ENCODE assay signal across 28 cellular contexts in the genomic region with DNA sequence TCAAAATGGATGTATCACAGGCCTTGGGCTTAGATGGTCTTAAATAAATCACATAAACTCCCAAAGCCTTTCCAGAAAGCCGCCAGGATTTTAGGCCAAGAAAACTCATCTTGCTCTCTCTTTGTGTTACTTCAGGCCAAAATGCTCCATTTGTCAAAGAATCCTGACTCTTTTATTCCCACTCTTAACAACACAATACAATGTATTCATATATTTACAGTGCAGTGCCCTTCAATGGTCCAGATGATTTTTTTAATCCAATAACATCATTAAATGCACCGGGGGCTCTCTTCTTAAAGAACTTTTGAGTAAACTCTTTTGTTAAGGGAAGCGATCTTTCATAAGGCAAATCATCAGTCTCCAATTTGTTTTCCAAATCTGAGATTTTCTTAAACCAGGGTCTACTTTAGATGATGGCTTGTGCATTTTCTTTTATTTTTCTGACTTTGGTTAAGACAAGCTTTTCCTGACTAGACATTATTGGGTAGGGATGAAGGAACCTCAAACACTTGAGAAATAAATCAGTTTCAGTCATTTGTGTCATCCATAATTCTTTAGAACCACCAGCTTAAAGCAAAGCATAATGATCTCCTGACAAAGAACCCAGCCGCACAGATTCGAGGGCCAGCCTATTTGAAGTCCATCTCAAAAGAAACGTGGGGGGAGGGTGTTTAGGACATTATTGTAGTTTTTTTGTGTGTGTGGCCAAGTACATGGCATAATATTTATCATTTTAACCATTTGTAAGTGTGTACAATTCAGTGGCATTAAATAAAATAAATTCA. TPM values are rescaled to one million over a fixed set of nuclear protein-coding genes. Genes with fewer than 3 reads are reported as not detected.
DNase-seq lines count a peak whose midpoint lies in the region; ATAC-seq, FAIRE-seq and TF ChIP-seq lines count a peak whose summit lies in the region.
"Had no signal": no experiment of that assay in that cellular context is flagged by ENCODE, and none has a peak within 500 bp of the region (broad histone marks: within the 10 kb centered on the region; RNA-seq: fewer than 3 reads in every experiment).

No MANE protein-coding gene starts in this region.

- H3K4me3 ChIP-seq in ACC112 (ENCODE audit: low read depth, low read length) (no peak overlapping the region), endodermal cell (ENCODE audit: low read length) (no peak overlapping the region)
- H3K4me3 ChIP-seq: coronary artery, left ventricle myocardium inferior, Peyer's patch, upper lobe of left lung had no signal

- 72 to 83% methylated on average over 3 to 6 of the region's 6 CpGs for WGBS in endodermal cell (ENCODE audit: insufficient coverage in 1 of 2, insufficient read length in 1 of 2), 2 experiments

- H3K27me3 ChIP-seq in ACC112 (ENCODE audit: insufficient read depth, low read length) (no peaks in the 10 kb centered on the region), endodermal cell (ENCODE audit: control insufficient read depth, insufficient read depth, low read length, poor library complexity, severe bottlenecking) (peaks cover 5% of the 10 kb centered on the region)
- H3K27me3 ChIP-seq: Peyer's patch, upper lobe of left lung had no signal

- no peaks in the 10 kb centered on the region for H3K79me2 ChIP-seq in ACC112 (ENCODE audit: control insufficient read depth, insufficient read depth, low read length, unreplicated experiment)

- H3K9me3 Mint-ChIP-seq in endodermal cell (no peaks in the 10 kb centered on the region), nephron progenitor cell (no peaks in the 10 kb centered on the region)
- H3K9me3 Mint-ChIP-seq: activated naive CD4-positive, alpha-beta T cell treated with anti-CD3 and anti-CD28 coated beads, Interleukin-2, amount 50 U/mL, for 72 hours; effector memory CD8-positive, alpha-beta T cell; stimulated activated naive B cell treated with anti-CD40 and anti-IgM and Interleukin-4, amounts not matched to agents 10 μg/mL and 1 μg/mL and 100 μg/mL, for 72 hours had no signal

- no peak for ATAC-seq in GM21515 (IDR thresholded peaks at IDR 0.05; ENCODE audit: unreplicated experiment)
- ATAC-seq: effector memory CD8-positive, alpha-beta T cell had no signal

- H3K4me3 Mint-ChIP-seq in endodermal cell: peak overlapping the region; percentile 30
- H3K4me3 Mint-ChIP-seq in nephron progenitor cell: no peak overlapping the region
- H3K4me3 Mint-ChIP-seq: CD14-positive monocyte; effector memory CD8-positive, alpha-beta T cell; stimulated activated naive B cell treated with anti-CD40 and anti-IgM and Interleukin-4, amounts not matched to agents 10 μg/mL and 1 μg/mL and 100 μg/mL, for 72 hours had no signal

- H3K27me3 Mint-ChIP-seq in endodermal cell (ENCODE audit: insufficient read depth) (peaks cover 47% of the 10 kb centered on the region), nephron progenitor cell (ENCODE audit: low read depth, poor library complexity) (peaks cover 5% of the 10 kb centered on the region)

- H3K9me3 ChIP-seq in endodermal cell (ENCODE audit: control insufficient read depth, low read length): no peaks in the 10 kb centered on the region
- H3K9me3 ChIP-seq: Caco-2, left ventricle myocardium inferior, Peyer's patch, upper lobe of left lung had no signal

- H3K36me3 Mint-ChIP-seq in endodermal cell (ENCODE audit: low read depth) (no peaks in the 10 kb centered on the region), nephron progenitor cell (ENCODE audit: low read depth) (no peaks in the 10 kb centered on the region)
- H3K36me3 Mint-ChIP-seq: activated naive CD4-positive, alpha-beta T cell treated with anti-CD3 and anti-CD28 coated beads, Interleukin-2, amount 50 U/mL, for 72 hours; CD14-positive monocyte; stimulated activated naive B cell treated with anti-CD40 and anti-IgM and Interleukin-4, amounts not matched to agents 10 μg/mL and 1 μg/mL and 100 μg/mL, for 72 hours had no signal

- no peak overlapping the region for H2AFZ ChIP-seq in ACC112 (ENCODE audit: low read length, unreplicated experiment)

- peaks cover 28% of the 10 kb centered on the region for H3K4me1 Mint-ChIP-seq in endodermal cell
- H3K4me1 Mint-ChIP-seq in nephron progenitor cell: peaks cover 49% of the 10 kb centered on the region
- H3K4me1 Mint-ChIP-seq: stimulated activated naive B cell treated with anti-CD40 and anti-IgM and Interleukin-4, amounts not matched to agents 10 μg/mL and 1 μg/mL and 100 μg/mL, for 72 hours had no signal

- peaks cover 52% of the 10 kb centered on the region for H3K4me1 ChIP-seq in ACC112 (ENCODE audit: control insufficient read depth, insufficient read depth, low read length, unreplicated experiment)
- peaks cover 4% of the 10 kb centered on the region for H3K4me1 ChIP-seq in endodermal cell (ENCODE audit: control insufficient read depth, insufficient read depth, low read length)
- H3K4me1 ChIP-seq: left ventricle myocardium inferior, Peyer's patch, upper lobe of left lung had no signal

- H3K27ac ChIP-seq in ACC112 (ENCODE audit: low read depth, low read length) (peak overlapping the region; percentile 59), endodermal cell (ENCODE audit: low read depth, low read length) (peak overlapping the region; percentile 87)
- H3K27ac ChIP-seq: coronary artery, left ventricle myocardium inferior, Peyer's patch, upper lobe of left lung had no signal

- peak overlapping the region; percentile 81 for H3K27ac Mint-ChIP-seq in endodermal cell
- H3K27ac Mint-ChIP-seq in nephron progenitor cell: peak overlapping the region; percentile 22
- H3K27ac Mint-ChIP-seq: activated naive CD4-positive, alpha-beta T cell treated with anti-CD3 and anti-CD28 coated beads, Interleukin-2, amount 50 U/mL, for 72 hours; CD14-positive monocyte; stimulated activated naive B cell treated with anti-CD40 and anti-IgM and Interleukin-4, amounts not matched to agents 10 μg/mL and 1 μg/mL and 100 μg/mL, for 72 hours had no signal

- H3K9ac ChIP-seq in endodermal cell (ENCODE audit: extremely low read depth, low read length, poor library complexity, severe bottlenecking): no peak overlapping the region

- DNase-seq in endodermal cell (no peak), nephron progenitor cell (no peak), NCI-H2171 treated with DMSO at 0.1 percent for 48 hours (lab: John Stamatoyannopoulos, UW) (no peak), NCI-H748 (lab: John Stamatoyannopoulos, UW; ENCODE audit: unreplicated experiment) (no peak), HuH-7.5 (ENCODE audit: low spot score) (no peak)
- DNase-seq: activated effector memory CD4-positive, alpha-beta T cell treated with Interleukin-2 at 50 U/mL for 16 hours; effector memory CD8-positive, alpha-beta T cell; glutamatergic neuron; NCI-H2227 treated with DMSO at 0.1 percent for 48 hours; SIG-M5; stimulated activated naive B cell treated with anti-CD40 and anti-IgM and Interleukin-4, amounts not matched to agents 10 μg/mL and 1 μg/mL and 100 μg/mL, for 72 hours had no signal

- H3K36me3 ChIP-seq in ACC112 (ENCODE audit: insufficient read depth, low read length) (no peaks in the 10 kb centered on the region), endodermal cell (ENCODE audit: control insufficient read depth, insufficient read depth, low read length) (no peaks in the 10 kb centered on the region)
- H3K36me3 ChIP-seq: left ventricle myocardium inferior, Peyer's patch, upper lobe of left lung had no signal

- FAIRE-seq in TTC549 (lab: Jason Lieb, UNC): peak; percentile 83
- FAIRE-seq: keratinocyte had no signal

- no peak for TF ChIP-seq CTCF in endodermal cell (conservative IDR thresholded peaks at IDR 0.05)
- TF ChIP-seq CTCF in nephron progenitor cell (IDR thresholded peaks at IDR 0.05): no peak

RNA-seq across cellular contexts. Expression of gene TCP11, which starts 6.2 kb away (rescaled TPM):
- total RNA-seq in endodermal cell: not detected
- polyA plus RNA-seq in endodermal cell (2013, experiment 1 of 2): 1.1 TPM
- polyA plus RNA-seq in endodermal cell (2013, experiment 2 of 2): 0.21 TPM
- total RNA-seq: A172; activated naive CD4-positive, alpha-beta T cell treated with anti-CD3 and anti-CD28 coated beads, Interleukin-2, amount 50 U/mL, for 72 hours; Caco-2; cardiac septum; G401; HT1080; left ventricle myocardium inferior; mesenteric fat pad; Peyer's patch; skeletal muscle tissue had no signal
- polyA plus RNA-seq: CD14-positive monocyte, keratinocyte had no signal
